ENCODE assay signal across 2 cellular contexts in the genomic region with DNA sequence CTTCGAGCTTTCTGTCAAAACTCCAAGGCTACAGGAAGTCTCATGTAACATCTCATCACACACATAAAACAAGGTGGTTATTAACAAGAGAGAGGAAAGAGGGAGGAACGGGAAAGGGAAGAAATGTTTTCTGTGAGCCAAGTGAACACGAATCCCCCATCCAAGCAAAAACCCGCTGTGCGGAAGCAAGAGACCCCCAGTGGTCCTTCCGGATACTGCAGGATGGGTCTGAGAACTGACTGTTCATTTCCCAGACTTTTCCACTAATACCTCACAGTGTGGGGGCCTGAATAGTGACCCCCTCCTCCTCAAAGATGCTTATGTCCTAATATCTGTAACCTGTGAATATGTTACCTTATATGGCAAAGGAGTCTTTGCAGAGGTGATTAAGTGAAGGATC.
TF ChIP-seq lines count a peak whose summit lies in the region.

No MANE protein-coding gene starts in this region.

TF ChIP-seq in GM12878, 131 proteins besides CTCF, POLR2A, EP300 and RAD21 (continued from another document):
- TF ChIP-seq POLR2AphosphoS5 (IDR thresholded peaks at IDR 0.05; ENCODE audit: low read length) = no peak

TF ChIP-seq in liver, 16 proteins besides CTCF, POLR2A, EP300 and RAD21:
- TF ChIP-seq, protein P1, sequence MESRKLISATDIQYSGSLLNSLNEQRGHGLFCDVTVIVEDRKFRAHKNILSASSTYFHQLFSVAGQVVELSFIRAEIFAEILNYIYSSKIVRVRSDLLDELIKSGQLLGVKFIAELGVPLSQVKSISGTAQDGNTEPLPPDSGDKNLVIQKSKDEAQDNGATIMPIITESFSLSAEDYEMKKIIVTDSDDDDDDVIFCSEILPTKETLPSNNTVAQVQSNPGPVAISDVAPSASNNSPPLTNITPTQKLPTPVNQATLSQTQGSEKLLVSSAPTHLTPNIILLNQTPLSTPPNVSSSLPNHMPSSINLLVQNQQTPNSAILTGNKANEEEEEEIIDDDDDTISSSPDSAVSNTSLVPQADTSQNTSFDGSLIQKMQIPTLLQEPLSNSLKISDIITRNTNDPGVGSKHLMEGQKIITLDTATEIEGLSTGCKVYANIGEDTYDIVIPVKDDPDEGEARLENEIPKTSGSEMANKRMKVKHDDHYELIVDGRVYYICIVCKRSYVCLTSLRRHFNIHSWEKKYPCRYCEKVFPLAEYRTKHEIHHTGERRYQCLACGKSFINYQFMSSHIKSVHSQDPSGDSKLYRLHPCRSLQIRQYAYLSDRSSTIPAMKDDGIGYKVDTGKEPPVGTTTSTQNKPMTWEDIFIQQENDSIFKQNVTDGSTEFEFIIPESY (IDR thresholded peaks at IDR 0.05) = no peak
- TF ChIP-seq HNF4A (conservative IDR thresholded peaks at IDR 0.05) (no peak), YY1 (IDR thresholded peaks at IDR 0.05) (no peak), EGR1 (IDR thresholded peaks at IDR 0.05; ENCODE audit: low read depth in 2 of 2) (no peak), HNF4G (IDR thresholded peaks at IDR 0.05) (no peak), FOXA1 (IDR thresholded peaks at IDR 0.05) (no peak), SP1 (IDR thresholded peaks at IDR 0.05) (no peak), RXRA (IDR thresholded peaks at IDR 0.05) (no peak), NR2F2 (IDR thresholded peaks at IDR 0.05) (no peak), GABPA (IDR thresholded peaks at IDR 0.05 in 1 of 2, conservative IDR thresholded peaks at IDR 0.05 in 1 of 2) (no peak), JUND (IDR thresholded peaks at IDR 0.05) (no peak), FOXA2 (IDR thresholded peaks at IDR 0.05) (no peak)
- TF ChIP-seq, protein P2, sequence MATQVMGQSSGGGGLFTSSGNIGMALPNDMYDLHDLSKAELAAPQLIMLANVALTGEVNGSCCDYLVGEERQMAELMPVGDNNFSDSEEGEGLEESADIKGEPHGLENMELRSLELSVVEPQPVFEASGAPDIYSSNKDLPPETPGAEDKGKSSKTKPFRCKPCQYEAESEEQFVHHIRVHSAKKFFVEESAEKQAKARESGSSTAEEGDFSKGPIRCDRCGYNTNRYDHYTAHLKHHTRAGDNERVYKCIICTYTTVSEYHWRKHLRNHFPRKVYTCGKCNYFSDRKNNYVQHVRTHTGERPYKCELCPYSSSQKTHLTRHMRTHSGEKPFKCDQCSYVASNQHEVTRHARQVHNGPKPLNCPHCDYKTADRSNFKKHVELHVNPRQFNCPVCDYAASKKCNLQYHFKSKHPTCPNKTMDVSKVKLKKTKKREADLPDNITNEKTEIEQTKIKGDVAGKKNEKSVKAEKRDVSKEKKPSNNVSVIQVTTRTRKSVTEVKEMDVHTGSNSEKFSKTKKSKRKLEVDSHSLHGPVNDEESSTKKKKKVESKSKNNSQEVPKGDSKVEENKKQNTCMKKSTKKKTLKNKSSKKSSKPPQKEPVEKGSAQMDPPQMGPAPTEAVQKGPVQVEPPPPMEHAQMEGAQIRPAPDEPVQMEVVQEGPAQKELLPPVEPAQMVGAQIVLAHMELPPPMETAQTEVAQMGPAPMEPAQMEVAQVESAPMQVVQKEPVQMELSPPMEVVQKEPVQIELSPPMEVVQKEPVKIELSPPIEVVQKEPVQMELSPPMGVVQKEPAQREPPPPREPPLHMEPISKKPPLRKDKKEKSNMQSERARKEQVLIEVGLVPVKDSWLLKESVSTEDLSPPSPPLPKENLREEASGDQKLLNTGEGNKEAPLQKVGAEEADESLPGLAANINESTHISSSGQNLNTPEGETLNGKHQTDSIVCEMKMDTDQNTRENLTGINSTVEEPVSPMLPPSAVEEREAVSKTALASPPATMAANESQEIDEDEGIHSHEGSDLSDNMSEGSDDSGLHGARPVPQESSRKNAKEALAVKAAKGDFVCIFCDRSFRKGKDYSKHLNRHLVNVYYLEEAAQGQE (IDR thresholded peaks at IDR 0.05) = no peak
- TF ChIP-seq, protein P3, sequence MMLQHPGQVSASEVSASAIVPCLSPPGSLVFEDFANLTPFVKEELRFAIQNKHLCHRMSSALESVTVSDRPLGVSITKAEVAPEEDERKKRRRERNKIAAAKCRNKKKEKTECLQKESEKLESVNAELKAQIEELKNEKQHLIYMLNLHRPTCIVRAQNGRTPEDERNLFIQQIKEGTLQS (IDR thresholded peaks at IDR 0.05) = no peak
- TF ChIP-seq, protein P4, sequence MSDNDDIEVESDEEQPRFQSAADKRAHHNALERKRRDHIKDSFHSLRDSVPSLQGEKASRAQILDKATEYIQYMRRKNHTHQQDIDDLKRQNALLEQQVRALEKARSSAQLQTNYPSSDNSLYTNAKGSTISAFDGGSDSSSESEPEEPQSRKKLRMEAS (IDR thresholded peaks at IDR 0.05) = no peak
